In the genomic region with DNA sequence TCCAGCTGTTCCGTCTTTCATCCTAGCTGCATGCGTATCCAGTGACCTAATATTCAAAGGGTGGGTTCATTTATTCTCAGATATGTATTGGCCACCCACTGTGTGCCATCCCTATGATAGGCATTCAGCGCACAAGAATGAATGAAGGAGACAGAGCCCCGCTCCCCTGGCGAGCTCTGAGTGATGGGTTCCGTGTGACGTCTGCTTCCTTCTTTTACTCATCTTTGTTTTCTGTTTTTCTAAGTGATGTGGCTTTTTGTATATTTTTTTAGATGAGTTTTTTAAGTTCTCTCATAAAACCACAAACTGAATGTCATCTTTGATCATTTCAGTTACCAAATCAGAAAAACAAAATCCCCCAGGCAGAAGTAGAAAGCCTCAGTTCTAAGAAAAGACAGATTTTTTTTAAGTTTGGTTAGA, we compare ENCODE assay signal across 13 cellular contexts.
DNase-seq lines count a peak whose midpoint lies in the region; ATAC-seq and TF ChIP-seq lines count a peak whose summit lies in the region.
"Had no signal": no experiment of that assay in that cellular context is flagged by ENCODE, and none has a peak within 500 bp of the region (broad histone marks: within the 10 kb centered on the region; RNA-seq: fewer than 3 reads in every experiment).

No MANE protein-coding gene starts in this region.

- peak overlapping the region; percentile 72 for H3K4me3 Mint-ChIP-seq in T-helper 17 cell
- H3K4me3 Mint-ChIP-seq: immature natural killer cell had no signal

- H3K27ac ChIP-seq in smooth muscle cell (ENCODE audit: low read depth): no peak overlapping the region
- no peak overlapping the region for H3K27ac ChIP-seq in substantia nigra (ENCODE audit: low read depth, low read length, poor library complexity, severe bottlenecking)
- H3K27ac ChIP-seq: esophagus squamous epithelium, KMS-11 had no signal

- H3K27me3 Mint-ChIP-seq in T-helper 17 cell: no peaks in the 10 kb centered on the region

- TF ChIP-seq CTCF in smooth muscle cell (IDR thresholded peaks at IDR 0.05; ENCODE audit: borderline replicate concordance, insufficient read depth, poor library complexity, severe bottlenecking): no peak

- H3K27ac Mint-ChIP-seq in T-helper 17 cell: peak overlapping the region; percentile 98
- H3K27ac Mint-ChIP-seq: immature natural killer cell had no signal

- ATAC-seq in T-helper 17 cell (peak; percentile 85), HG02970 (IDR thresholded peaks at IDR 0.05; ENCODE audit: low FRiP score, unreplicated experiment) (no peak)

- H3K9me3 ChIP-seq in T-helper 17 cell (ENCODE audit: control insufficient read depth, low read length, poor library complexity, severe bottlenecking) (no peaks in the 10 kb centered on the region), smooth muscle cell (replicated peaks; ENCODE audit: low read depth) (no peaks in the 10 kb centered on the region)
- H3K9me3 ChIP-seq: esophagus squamous epithelium had no signal

- H3K9ac ChIP-seq in smooth muscle cell (ENCODE audit: low read depth): no peak overlapping the region
- H3K9ac ChIP-seq: KMS-11 had no signal

- H4K20me1 ChIP-seq in smooth muscle cell (ENCODE audit: low read depth): peaks cover 57% of the 10 kb centered on the region

- no peaks in the 10 kb centered on the region for H3K27me3 ChIP-seq in smooth muscle cell (ENCODE audit: low read depth)
- H3K27me3 ChIP-seq: esophagus squamous epithelium had no signal

- peaks cover 46% of the 10 kb centered on the region for H3K4me1 Mint-ChIP-seq in T-helper 17 cell

- peaks cover 22% of the 10 kb centered on the region for H3F3A ChIP-seq in smooth muscle cell (ENCODE audit: low read depth)

- no peak overlapping the region for H2AFZ ChIP-seq in smooth muscle cell (ENCODE audit: low read depth)

- H3K4me2 ChIP-seq in smooth muscle cell: no peak overlapping the region
- H3K4me2 ChIP-seq: KMS-11 had no signal

- 85% methylated on average over 7 of the region's 7 CpGs for WGBS in smooth muscle cell (ENCODE audit: low lambda C conversion rate)

- peaks cover 23% of the 10 kb centered on the region for H3K4me1 ChIP-seq in smooth muscle cell (ENCODE audit: low read depth)

- H3K36me3 Mint-ChIP-seq in T-helper 17 cell (ENCODE audit: low read depth): peaks cover under 1% of the 10 kb centered on the region

- H3K79me2 ChIP-seq in smooth muscle cell (ENCODE audit: low read depth): no peaks in the 10 kb centered on the region

- in situ Hi-C loops in ACHN (cut with HindIII; ENCODE audit: low pct_ligation_motif_present, low pct_unique_long_range_greater_than_20kb, low sequenced_read_pairs): no loop called here

- peak; percentile 28 for DNase-seq in A172 (ENCODE audit: low spot score)
- DNase-seq in T-helper 17 cell: peak in 2 of 3 donors; percentile 26 to 36
- DNase-seq in activated effector memory CD4-positive, alpha-beta T cell treated with Interleukin-2 at 50 U/mL for 16 hours: peak; percentile 21
- DNase-seq in foreskin melanocyte: peak; percentile 24
- no peak for DNase-seq in smooth muscle cell (lab: John Stamatoyannopoulos, UW; ENCODE audit: unreplicated experiment)
- no peak for DNase-seq in ACHN
- no peak for DNase-seq in substantia nigra (lab: John Stamatoyannopoulos, UW)
- DNase-seq: esophagus squamous epithelium, GDM1, immature natural killer cell, small intestine had no signal

- H3K36me3 ChIP-seq in smooth muscle cell (ENCODE audit: low read depth): peaks cover 12% of the 10 kb centered on the region

- no peak overlapping the region for H3K4me3 ChIP-seq in smooth muscle cell
- H3K4me3 ChIP-seq: esophagus squamous epithelium had no signal

Comparison
In these comparisons a context has a peak if more than half of its experiments do, and no peak if none do; other contexts are left out.
1. DNase-seq: peak in A172 (single experiment), T-helper 17 cell (2 of 3), activated effector memory CD4-positive, alpha-beta T cell treated with Interleukin-2 at 50 U/mL for 16 hours (single experiment) and foreskin melanocyte (single experiment); none in smooth muscle cell (single experiment), ACHN (single experiment) and substantia nigra (0 of 49).